ENCODE assay signal across 8 cellular contexts in the genomic region with DNA sequence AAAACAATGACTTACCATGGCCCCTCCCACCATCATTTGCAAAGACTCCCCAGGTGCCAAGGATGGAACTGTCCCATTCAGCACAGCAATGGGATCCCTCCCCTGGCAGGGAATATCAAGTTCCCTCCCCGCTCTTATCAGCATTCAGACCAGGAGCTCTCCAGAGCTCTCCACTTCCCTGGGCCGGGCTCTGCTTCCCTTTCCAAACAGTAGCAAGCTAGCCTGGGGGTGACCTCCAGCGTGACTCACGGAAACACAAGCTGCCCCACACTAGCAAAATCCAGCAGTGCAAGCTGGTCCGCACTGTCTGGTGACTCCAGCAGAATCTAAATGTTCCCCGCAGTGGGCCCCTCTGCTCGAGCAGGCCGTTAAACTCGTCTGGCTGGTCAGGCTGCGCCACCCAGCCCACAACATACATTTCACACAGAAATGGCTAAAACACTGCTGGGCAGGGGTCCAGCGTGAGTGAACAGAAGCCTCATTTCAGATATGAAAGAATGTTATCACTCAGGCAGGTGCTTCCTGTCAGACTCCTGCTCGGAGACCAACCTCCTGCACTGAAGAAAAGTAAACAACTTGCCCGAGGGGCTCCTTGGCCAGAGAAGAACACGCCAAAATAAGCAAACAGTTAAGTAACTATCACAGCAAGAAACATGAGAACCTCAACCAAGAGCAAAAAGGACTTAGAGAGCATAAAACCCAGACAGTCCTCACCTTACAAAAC. TPM values are rescaled to one million over a fixed set of nuclear protein-coding genes. Genes with fewer than 3 reads are reported as not detected.
DNase-seq lines count a peak whose midpoint lies in the region; ATAC-seq, FAIRE-seq and TF ChIP-seq lines count a peak whose summit lies in the region.

No MANE protein-coding gene starts in this region.

- CTCF ChIA-PET in HepG2 (lab: Yijun Ruan, JAX; ENCODE audit: low intra/inter-chr PET ratio, low total read pairs) = no interaction called here

- H3K27me3 ChIP-seq in liver (ENCODE audit: control insufficient read depth in 4 of 4, insufficient read depth in 4 of 4, low read length in 3 of 4) (no peaks in the 10 kb centered on the region), HepG2 (ENCODE audit: control insufficient read depth in 1 of 2, insufficient read depth in 2 of 2, low read length in 2 of 2) (no peaks in the 10 kb centered on the region), adrenal gland (no peaks in the 10 kb centered on the region)

- POLR2A ChIA-PET in HepG2 (lab: Yijun Ruan, JAX) = no interaction called here

- in situ Hi-C loops in HepG2 (cut with HindIII; ENCODE audit: extremely low pct_ligation_motif_present, low pct_unique_long_range_greater_than_20kb) = no loop called here

- TF ChIP-seq EP300 in HepG2 (IDR thresholded peaks at IDR 0.05; ENCODE audit: low read depth in 2 of 2, low read length in 2 of 2) (no peak), HepG2 (CRISPR knock-in tag; IDR thresholded peaks at IDR 0.05; ENCODE audit: borderline replicate concordance) (no peak)

- H3K9me3 ChIP-seq in liver (ENCODE audit: control insufficient read depth in 4 of 4, low read length in 3 of 4) (no peaks in the 10 kb centered on the region), HepG2 (ENCODE audit: low read length) (no peaks in the 10 kb centered on the region), adrenal gland (replicated peaks in 1 of 3) (no peaks in the 10 kb centered on the region)

- no peak overlapping the region for H3K4me2 ChIP-seq in HepG2 (ENCODE audit: low read depth, low read length)

- H4K20me1 ChIP-seq in HepG2 (ENCODE audit: insufficient read depth, low read length) = no peaks in the 10 kb centered on the region

- H3K4me1 ChIP-seq in liver (ENCODE audit: control insufficient read depth in 4 of 4, insufficient read depth in 4 of 4, low read length in 3 of 4) = no peaks in the 10 kb centered on the region
- no peaks in the 10 kb centered on the region for H3K4me1 ChIP-seq in HepG2 (ENCODE audit: insufficient read depth, low read length)
- H3K4me1 ChIP-seq in adrenal gland (replicated peaks in 1 of 2) = no peaks in the 10 kb centered on the region

- TF ChIP-seq POLR2A in HepG2 (IDR thresholded peaks at IDR 0.05; ENCODE audit: insufficient read depth in 1 of 2, low read depth in 2 of 2, low read length in 2 of 2) (no peak), adrenal gland (IDR thresholded peaks at IDR 0.05) (no peak)

- no peak for DNase-seq in HepG2 (ENCODE audit: low spot score)
- peak in 6 of 7 donors; percentile 36 to 70 (median 55) for DNase-seq in adrenal gland
- DNase-seq in left lobe of liver (ENCODE audit: low spot score) = peak; percentile 56
- no peak for DNase-seq in stimulated activated CD4-positive, alpha-beta T cell treated with anti-CD3 and anti-CD28 coated beads, Interleukin-2, amount 100 ng/mL, for 48 hours
- DNase-seq in NCI-H1436 treated with DMSO at 0.1 percent for 48 hours (lab: John Stamatoyannopoulos, UW) = no peak

- H3K4me3 ChIP-seq in liver (ENCODE audit: low read depth in 1 of 3, low read length in 3 of 3) = no peak overlapping the region
- H3K4me3 ChIP-seq in HepG2 (replicated peaks in 1 of 3; ENCODE audit: insufficient read depth in 1 of 3, low read depth in 2 of 3, low read length in 3 of 3) = no peak overlapping the region
- H3K4me3 ChIP-seq in adrenal gland = no peak overlapping the region

- TF ChIP-seq RAD21 in liver (IDR thresholded peaks at IDR 0.05) (peak in 1 of 2 donors; percentile 17), HepG2 (CRISPR knock-in tag; IDR thresholded peaks at IDR 0.05) (no peak)

- 61% methylated on average over 14 of the region's 14 CpGs for WGBS in liver
- 93% methylated on average over 14 of the region's 14 CpGs for WGBS in HepG2 (ENCODE audit: low lambda C conversion rate)
- WGBS in adrenal gland, 4 donors = 39 to 70% (median 59%) methylated on average over 10 to 14 of the region's 14 CpGs

- H3K36me3 ChIP-seq in liver (ENCODE audit: control insufficient read depth in 4 of 4, insufficient read depth in 3 of 4, low read depth in 1 of 4, low read length in 3 of 4) (peaks cover 20 to 98% (median 92%) of the 10 kb centered on the region in 4 donors), HepG2 (replicated peaks in 1 of 2; ENCODE audit: control insufficient read depth in 1 of 2, insufficient read depth in 2 of 2, low read length in 2 of 2) (peaks cover 42 to 93% of the 10 kb centered on the region in 2 experiments), adrenal gland (replicated peaks in 1 of 2) (peaks cover 0 to 99% of the 10 kb centered on the region in 2 donors)

- H3K79me2 ChIP-seq in HepG2 (ENCODE audit: insufficient read depth, low read length) = no peaks in the 10 kb centered on the region

- TF ChIP-seq CTCF in liver (IDR thresholded peaks at IDR 0.05; ENCODE audit: low read depth, low read length, missing input control) (no peak), HepG2 (CRISPR knock-in tag; IDR thresholded peaks at IDR 0.05) (no peak), adrenal gland (IDR thresholded peaks at IDR 0.05) (no peak)

- intact Hi-C loops in HepG2 (cut with micrococcal nuclease; ENCODE audit: unreplicated experiment) (loop anchor here (10.0 kb wide), 1 partner anchor 375 kb away; no protein-coding TSS in a partner anchor), adrenal gland (cut with DNase I) (no loop called here)

- H3K27ac ChIP-seq in liver (ENCODE audit: low read depth in 1 of 2, low read length in 2 of 2) (peak overlapping the region; percentile 33 to 59), HepG2 (ENCODE audit: extremely low read length, insufficient read depth, low read length) (no peak overlapping the region), adrenal gland (peak overlapping the region in 2 of 5 donors; percentile 26 to 73)

- no peak overlapping the region for H3K9ac ChIP-seq in liver (ENCODE audit: low read depth in 1 of 2, low read length in 2 of 2)
- no peak overlapping the region for H3K9ac ChIP-seq in HepG2 (ENCODE audit: insufficient read depth, low read depth, low read length)

- no peak for ATAC-seq in HepG2
- ATAC-seq in left lobe of liver = peak; percentile 81
- ATAC-seq in HG03571 (IDR thresholded peaks at IDR 0.05; ENCODE audit: unreplicated experiment) = no peak
- no peak for ATAC-seq in HG02763 (IDR thresholded peaks at IDR 0.05; ENCODE audit: unreplicated experiment)

- no peak for FAIRE-seq in HepG2 (lab: Jason Lieb, UNC)

- H2AFZ ChIP-seq in HepG2 (ENCODE audit: low read length) = no peak overlapping the region

- BruUV-seq in HepG2 (replicated peaks; lab: Mats Ljungman, UMichigan) = no TSS peak

TF ChIP-seq in liver, 16 proteins besides CTCF, POLR2A, EP300 and RAD21 (continues in another document):
- TF ChIP-seq RXRA (IDR thresholded peaks at IDR 0.05) = peak; percentile 11 to 21

TF ChIP-seq in HepG2, 621 proteins besides CTCF, POLR2A, EP300 and RAD21 (continues in another document):
- TF ChIP-seq SMAD9 (CRISPR knock-in tag; IDR thresholded peaks at IDR 0.05) (no peak), ZSCAN5A (CRISPR knock-in tag; IDR thresholded peaks at IDR 0.05; ENCODE audit: borderline replicate concordance) (no peak)

RNA-seq across cellular contexts. Expression of gene STAT1, which starts 33.9 kb away (rescaled TPM):
- 10 to 100 TPM; 50.4 to 78.7 TPM for total RNA-seq in liver
- polyA plus RNA-seq in liver = 10 to 100 TPM; 26.2 to 40.9 TPM
- total RNA-seq in HepG2 (2016; rRNA removed; fragmentation: Illumina TruSeq; extraction: Trizol) = 59.6 and 90.6 TPM in 2 replicates
- total RNA-seq in HepG2 (2016; cell fraction: cytosol; rRNA removed; fragmentation: Illumina TruSeq; extraction: Trizol; ENCODE audit: low read depth) = 5.1 and 7.1 TPM in 2 replicates
- 57.7 and 86.9 TPM in 2 replicates for total RNA-seq in HepG2 (2016; cell fraction: insoluble cytoplasmic fraction; rRNA removed; fragmentation: Illumina TruSeq; extraction: Trizol)
- total RNA-seq in HepG2 (2016; cell fraction: membrane; rRNA removed; fragmentation: Illumina TruSeq; extraction: Trizol) = 19.3 and 19.4 TPM in 2 replicates
- 57.3 and 58.4 TPM in 2 replicates for total RNA-seq in HepG2 (2016; cell fraction: nucleus; rRNA removed; fragmentation: Illumina TruSeq; extraction: Trizol)
- 20.3 and 21.8 TPM in 2 replicates for polyA plus RNA-seq in HepG2 (2011; rRNA removed)
- polyA plus RNA-seq in HepG2 (2011; cell fraction: cytosol; rRNA removed) = 13.9 and 15.2 TPM in 2 replicates
- 22.3 and 28.1 TPM in 2 replicates for polyA plus RNA-seq in HepG2 (2011; cell fraction: nucleus; rRNA removed)
- polyA plus RNA-seq in HepG2 (2012) = 24.4 and 28.8 TPM in 2 replicates
- 2.5 and 2.7 TPM in 2 replicates for polyA plus RNA-seq in HepG2 (2016; cell fraction: cytosol; fragmentation: Illumina TruSeq; extraction: Trizol; ENCODE audit: low read depth)
- polyA plus RNA-seq in HepG2 (2016; cell fraction: insoluble cytoplasmic fraction; fragmentation: Illumina TruSeq; extraction: Trizol; ENCODE audit: low read depth) = 75.4 and 77.9 TPM in 2 replicates
- 8.3 and 8.6 TPM in 2 replicates for polyA plus RNA-seq in HepG2 (2016; cell fraction: membrane; fragmentation: Illumina TruSeq; extraction: Trizol; ENCODE audit: low read depth)
- polyA plus RNA-seq in HepG2 (2016; cell fraction: nucleus; fragmentation: Illumina TruSeq; extraction: Trizol; ENCODE audit: insufficient read depth, low read depth) = 42.8 and 45.3 TPM in 2 replicates
- polyA minus RNA-seq in HepG2 (2011; rRNA and poly(A)+ RNA removed; ENCODE audit: low replicate concordance) = 57.6 and 62.6 TPM in 2 replicates
- 30.3 and 34.4 TPM in 2 replicates for polyA minus RNA-seq in HepG2 (2011; cell fraction: cytosol; rRNA and poly(A)+ RNA removed)
- 84.8 and 99.3 TPM in 2 replicates for polyA minus RNA-seq in HepG2 (2011; cell fraction: nucleus; rRNA and poly(A)+ RNA removed)
- 100 to 1,000 TPM in 2 of 8 donors, 10 to 100 TPM in 6; 55.3 to 165 (median 82.0) TPM for total RNA-seq in adrenal gland
- polyA plus RNA-seq in adrenal gland = 10 to 100 TPM; 11.9 to 99.5 (median 17.1) TPM
- total RNA-seq in left lobe of liver = 26.1 TPM

Comparison
In these comparisons a context has a peak if more than half of its experiments do, and no peak if none do; other contexts are left out.
1. DNase-seq: peak in adrenal gland (6 of 7) and left lobe of liver (single experiment); none in HepG2 (single experiment), stimulated activated CD4-positive, alpha-beta T cell treated with anti-CD3 and anti-CD28 coated beads, Interleukin-2, amount 100 ng/mL, for 48 hours (0 of 2) and NCI-H1436 treated with DMSO at 0.1 percent for 48 hours (single experiment).